Comparison of ENCODE assay signal across 25 cellular contexts in genomic region chr11:78920329-78920728, GRCh38.
"Had no signal": no experiment of that assay in that cellular context is flagged by ENCODE, and none has a peak within 500 bp of the region (broad histone marks: within the 10 kb centered on the region; RNA-seq: fewer than 3 reads in every experiment).

No MANE protein-coding gene starts in this region.

- H3K4me3 Mint-ChIP-seq: activated CD8-positive, alpha-beta T cell treated with anti-CD3 and anti-CD28 coated beads for 36 hours; activated naive CD4-positive, alpha-beta T cell treated with anti-CD3 and anti-CD28 coated beads for 36 hours; activated naive CD4-positive, alpha-beta T cell treated with anti-CD3 and anti-CD28 coated beads, Interleukin-2, amount 50 U/mL, for 24 hours; activated naive CD8-positive, alpha-beta T cell treated with anti-CD3 and anti-CD28 coated beads for 36 hours; activated naive CD8-positive, alpha-beta T cell treated with anti-CD3 and anti-CD28 coated beads, Interleukin-2, amount 50 U/mL, for 24 hours; activated T-cell treated with anti-CD3 and anti-CD28 coated beads, Interleukin-2, amount 50 U/mL, for 4 hours; activated T-helper 17 cell treated with anti-CD3 and anti-CD28 coated beads, Interleukin-2, amount 50 U/mL, for 72 hours; WTC11 had no signal

- H3K36me3 Mint-ChIP-seq: activated naive CD4-positive, alpha-beta T cell treated with anti-CD3 and anti-CD28 coated beads, Interleukin-2, amount 50 U/mL, for 24 hours; activated naive CD8-positive, alpha-beta T cell treated with anti-CD3 and anti-CD28 coated beads for 36 hours; WTC11 had no signal

- H3K27ac Mint-ChIP-seq: activated CD8-positive, alpha-beta T cell treated with anti-CD3 and anti-CD28 coated beads for 36 hours; activated naive CD4-positive, alpha-beta T cell treated with anti-CD3 and anti-CD28 coated beads for 36 hours; activated naive CD4-positive, alpha-beta T cell treated with anti-CD3 and anti-CD28 coated beads, Interleukin-2, amount 50 U/mL, for 24 hours; activated naive CD8-positive, alpha-beta T cell treated with anti-CD3 and anti-CD28 coated beads for 36 hours; activated naive CD8-positive, alpha-beta T cell treated with anti-CD3 and anti-CD28 coated beads, Interleukin-2, amount 50 U/mL, for 24 hours; activated T-helper 17 cell treated with anti-CD3 and anti-CD28 coated beads, Interleukin-2, amount 50 U/mL, for 72 hours; WTC11 had no signal

- DNase-seq: activated CD4-positive, alpha-beta T cell treated with anti-CD3 and anti-CD28 coated beads for 1 hour; activated CD4-positive, alpha-beta T cell treated with anti-CD3 and anti-CD28 coated beads for 48 hours; activated CD4-positive, alpha-beta T cell treated with anti-CD3 and anti-CD28 coated beads, Interleukin-2, amount 50 U/mL, for 1 hour; activated CD4-positive, alpha-beta T cell treated with anti-CD3 and anti-CD28 coated beads, Interleukin-2, amount 50 U/mL, for 48 hours; activated CD8-positive, alpha-beta memory T cell treated with anti-CD3 and anti-CD28 coated beads for 24 hours; activated CD8-positive, alpha-beta T cell treated with anti-CD3 and anti-CD28 coated beads for 36 hours; activated effector memory CD4-positive, alpha-beta T cell treated with Interleukin-2 at 50 U/mL for 16 hours; activated naive CD4-positive, alpha-beta T cell treated with anti-CD3 and anti-CD28 coated beads for 36 hours; activated naive CD8-positive, alpha-beta T cell treated with anti-CD3 and anti-CD28 coated beads for 36 hours; activated naive CD8-positive, alpha-beta T cell treated with anti-CD3 and anti-CD28 coated beads, Interleukin-2, amount 50 U/mL, for 24 hours; activated T-cell treated with anti-CD3 and anti-CD28 coated beads, Interleukin-2, amount 50 U/mL, for 4 hours; amygdala; aorta; body of pancreas; central memory CD4-positive, alpha-beta T cell; cerebellar nuclear complex; colonic mucosa; effector CD8-positive, alpha-beta T cell; foreskin fibroblast; heart right ventricle; T-helper 2 cell had no signal

- H3K27me3 Mint-ChIP-seq: activated CD8-positive, alpha-beta T cell treated with anti-CD3 and anti-CD28 coated beads for 36 hours; activated naive CD4-positive, alpha-beta T cell treated with anti-CD3 and anti-CD28 coated beads, Interleukin-2, amount 50 U/mL, for 24 hours had no signal

- H3K9me3 Mint-ChIP-seq: activated CD8-positive, alpha-beta T cell treated with anti-CD3 and anti-CD28 coated beads for 36 hours; activated naive CD4-positive, alpha-beta T cell treated with anti-CD3 and anti-CD28 coated beads for 36 hours; activated naive CD4-positive, alpha-beta T cell treated with anti-CD3 and anti-CD28 coated beads, Interleukin-2, amount 50 U/mL, for 24 hours; activated naive CD8-positive, alpha-beta T cell treated with anti-CD3 and anti-CD28 coated beads for 36 hours; activated naive CD8-positive, alpha-beta T cell treated with anti-CD3 and anti-CD28 coated beads, Interleukin-2, amount 50 U/mL, for 24 hours; activated T-cell treated with anti-CD3 and anti-CD28 coated beads, Interleukin-2, amount 50 U/mL, for 4 hours; activated T-helper 17 cell treated with anti-CD3 and anti-CD28 coated beads, Interleukin-2, amount 50 U/mL, for 72 hours; WTC11 had no signal

- H3K4me1 Mint-ChIP-seq: activated naive CD4-positive, alpha-beta T cell treated with anti-CD3 and anti-CD28 coated beads, Interleukin-2, amount 50 U/mL, for 24 hours; activated naive CD8-positive, alpha-beta T cell treated with anti-CD3 and anti-CD28 coated beads for 36 hours; activated naive CD8-positive, alpha-beta T cell treated with anti-CD3 and anti-CD28 coated beads, Interleukin-2, amount 50 U/mL, for 24 hours; activated T-helper 17 cell treated with anti-CD3 and anti-CD28 coated beads, Interleukin-2, amount 50 U/mL, for 72 hours had no signal

- ATAC-seq: activated CD8-positive, alpha-beta T cell treated with anti-CD3 and anti-CD28 coated beads for 36 hours; activated naive CD8-positive, alpha-beta T cell treated with anti-CD3 and anti-CD28 coated beads, Interleukin-2, amount 50 U/mL, for 24 hours; activated T-cell treated with anti-CD3 and anti-CD28 coated beads, Interleukin-2, amount 50 U/mL, for 4 hours; activated T-helper 17 cell treated with anti-CD3 and anti-CD28 coated beads, Interleukin-2, amount 50 U/mL, for 72 hours; body of pancreas; esophagus mucosa; heart right ventricle; WTC11 had no signal
